ENCODE assay signal across 15 cellular contexts in the genomic region with DNA sequence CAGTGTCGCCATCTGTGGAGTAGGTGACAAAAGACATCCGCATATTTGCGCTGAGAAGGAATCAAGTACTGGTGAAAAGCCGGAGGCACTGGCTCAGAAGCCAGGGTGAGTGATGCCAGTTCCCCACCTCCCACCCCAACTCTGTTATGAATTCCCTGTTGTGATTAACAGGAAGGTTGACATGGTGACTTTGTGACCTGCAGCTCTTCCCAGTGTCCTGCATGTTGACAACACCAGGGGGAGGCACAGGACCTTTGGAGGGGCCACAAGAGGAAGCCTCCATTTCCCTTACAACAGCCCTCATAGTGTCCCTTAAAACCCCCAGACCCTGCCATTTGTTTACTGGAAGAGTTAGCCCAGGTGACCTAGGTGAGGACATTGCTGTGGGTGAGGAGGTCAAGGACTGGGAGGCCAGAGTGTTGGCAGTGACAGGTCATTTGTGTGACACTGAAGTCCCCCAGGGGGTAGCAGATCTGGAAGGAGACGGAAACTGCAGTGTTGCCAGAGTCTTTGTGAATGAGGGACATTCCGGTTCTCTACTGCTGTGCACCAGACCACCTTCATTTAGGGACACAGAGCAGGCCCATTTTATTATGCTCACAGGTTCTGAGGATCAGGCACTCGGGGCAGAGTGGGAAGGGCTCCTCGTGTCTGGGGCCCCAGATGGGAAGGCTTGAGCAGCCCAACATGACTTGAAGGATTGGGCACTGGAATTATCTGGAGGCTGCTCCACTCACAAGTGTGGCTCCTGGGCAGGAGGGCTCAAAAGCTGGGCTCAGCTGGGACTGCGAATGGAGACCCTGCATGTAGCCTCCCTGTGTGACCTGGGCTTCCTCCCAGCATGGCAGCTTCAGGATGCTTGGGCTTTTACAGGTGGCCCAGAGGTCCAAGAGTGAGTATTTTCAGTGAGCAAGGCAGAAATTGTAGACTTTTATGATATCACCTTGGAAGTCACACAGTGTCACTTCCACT. TPM values are rescaled to one million over a fixed set of nuclear protein-coding genes. Genes with fewer than 3 reads are reported as not detected.
DNase-seq lines count a peak whose midpoint lies in the region; ATAC-seq and TF ChIP-seq lines count a peak whose summit lies in the region.
"Had no signal": no experiment of that assay in that cellular context is flagged by ENCODE, and none has a peak within 500 bp of the region (broad histone marks: within the 10 kb centered on the region; RNA-seq: fewer than 3 reads in every experiment).

No MANE protein-coding gene starts in this region.

- no peaks in the 10 kb centered on the region for H3K9me3 ChIP-seq in OCI-LY3 (ENCODE audit: insufficient read depth, low read length)
- H3K9me3 ChIP-seq in stomach = no peaks in the 10 kb centered on the region
- no peaks in the 10 kb centered on the region for H3K9me3 ChIP-seq in MG63
- H3K9me3 ChIP-seq: psoas muscle, thoracic aorta had no signal

- intact Hi-C loops in stomach (cut with DNase I; ENCODE audit: low total_unique reads) = no loop called here

- TF ChIP-seq POLR2A in erythroblast (IDR thresholded peaks at IDR 0.05; ENCODE audit: low read length) (no peak), stomach (IDR thresholded peaks at IDR 0.05) (no peak)

- no peak overlapping the region for H3K4me3 Mint-ChIP-seq in activated T-cell treated with anti-CD3 and anti-CD28 coated beads, Interleukin-2, amount 50 U/mL, for 24 hours
- no peak overlapping the region for H3K4me3 Mint-ChIP-seq in activated T-cell treated with anti-CD3 and anti-CD28 coated beads, Interleukin-2, amount 50 U/mL, for 4 hours
- H3K4me3 Mint-ChIP-seq: activated B cell treated with CpG ODN at 0.5 μM for 24 hours had no signal

- no peak overlapping the region for H3K9ac ChIP-seq in OCI-LY3 (ENCODE audit: low read length)

- H3K27ac ChIP-seq in OCI-LY3 (ENCODE audit: low read length) (no peak overlapping the region), stomach (no peak overlapping the region)
- H3K27ac ChIP-seq: psoas muscle, thoracic aorta had no signal

- H3K4me1 ChIP-seq in OCI-LY3 (ENCODE audit: low read length) (peaks cover 13% of the 10 kb centered on the region), stomach (no peaks in the 10 kb centered on the region)
- H3K4me1 ChIP-seq: psoas muscle had no signal

- no peaks in the 10 kb centered on the region for H3K36me3 Mint-ChIP-seq in activated T-cell treated with anti-CD3 and anti-CD28 coated beads, Interleukin-2, amount 50 U/mL, for 24 hours (ENCODE audit: low read depth)
- no peaks in the 10 kb centered on the region for H3K36me3 Mint-ChIP-seq in activated T-cell treated with anti-CD3 and anti-CD28 coated beads, Interleukin-2, amount 50 U/mL, for 4 hours (ENCODE audit: insufficient read depth)

- no peaks in the 10 kb centered on the region for H3K27me3 Mint-ChIP-seq in activated T-cell treated with anti-CD3 and anti-CD28 coated beads, Interleukin-2, amount 50 U/mL, for 24 hours
- no peaks in the 10 kb centered on the region for H3K27me3 Mint-ChIP-seq in activated T-cell treated with anti-CD3 and anti-CD28 coated beads, Interleukin-2, amount 50 U/mL, for 4 hours (ENCODE audit: low read depth)
- H3K27me3 Mint-ChIP-seq: activated B cell treated with CpG ODN at 0.5 μM for 24 hours had no signal

- H3K36me3 ChIP-seq in OCI-LY3 (replicated peaks; ENCODE audit: low read depth, low read length) (no peaks in the 10 kb centered on the region), stomach (no peaks in the 10 kb centered on the region), MG63 (no peaks in the 10 kb centered on the region)
- H3K36me3 ChIP-seq: thoracic aorta had no signal

- H3K4me1 Mint-ChIP-seq in activated T-cell treated with anti-CD3 and anti-CD28 coated beads, Interleukin-2, amount 50 U/mL, for 24 hours (ENCODE audit: low read depth) = peaks cover 20% of the 10 kb centered on the region
- peaks cover 23% of the 10 kb centered on the region for H3K4me1 Mint-ChIP-seq in activated T-cell treated with anti-CD3 and anti-CD28 coated beads, Interleukin-2, amount 50 U/mL, for 4 hours (ENCODE audit: low read depth)

- H3K4me3 ChIP-seq in OCI-LY3 (ENCODE audit: low read length) (no peak overlapping the region), stomach (no peak overlapping the region), MG63 (no peak overlapping the region)
- H3K4me3 ChIP-seq: lung, psoas muscle, thoracic aorta had no signal

- TF ChIP-seq CTCF in OCI-LY3 (IDR thresholded peaks at IDR 0.05; ENCODE audit: low read depth, low read length) (peak; percentile 14; the same call in 1 of the 2 replicates), stomach (IDR thresholded peaks at IDR 0.05) (no peak)

- peak overlapping the region; percentile 56 for H3K27ac Mint-ChIP-seq in activated T-cell treated with anti-CD3 and anti-CD28 coated beads, Interleukin-2, amount 50 U/mL, for 24 hours
- H3K27ac Mint-ChIP-seq: activated B cell treated with CpG ODN at 0.5 μM for 24 hours had no signal

- no peak overlapping the region for H3K4me2 ChIP-seq in OCI-LY3 (ENCODE audit: low read length)

- no peak for TF ChIP-seq EP300 in stomach (IDR thresholded peaks at IDR 0.05)

- no peak for ATAC-seq in activated T-cell treated with anti-CD3 and anti-CD28 coated beads, Interleukin-2, amount 50 U/mL, for 4 hours
- ATAC-seq: psoas muscle had no signal

- no peaks in the 10 kb centered on the region for H4K20me1 ChIP-seq in OCI-LY3 (ENCODE audit: insufficient read depth, low read length)

- H3K27me3 ChIP-seq in OCI-LY3 (ENCODE audit: low read depth, low read length) = no peaks in the 10 kb centered on the region
- H3K27me3 ChIP-seq in stomach = no peaks in the 10 kb centered on the region
- H3K27me3 ChIP-seq in MG63 = no peaks in the 10 kb centered on the region

- 82 to 90% (median 86%) methylated on average over 9 of the region's 9 CpGs for WGBS in stomach, 5 donors

- no peaks in the 10 kb centered on the region for H3K79me2 ChIP-seq in OCI-LY3 (ENCODE audit: low read length)

- H3K9me3 Mint-ChIP-seq in activated T-cell treated with anti-CD3 and anti-CD28 coated beads, Interleukin-2, amount 50 U/mL, for 24 hours = no peaks in the 10 kb centered on the region
- H3K9me3 Mint-ChIP-seq in activated T-cell treated with anti-CD3 and anti-CD28 coated beads, Interleukin-2, amount 50 U/mL, for 4 hours = no peaks in the 10 kb centered on the region
- H3K9me3 Mint-ChIP-seq: activated B cell treated with CpG ODN at 0.5 μM for 24 hours had no signal

- H2AFZ ChIP-seq in OCI-LY3 (ENCODE audit: low read depth, low read length) = no peak overlapping the region

- peak; percentile 30 for DNase-seq in activated T-cell treated with anti-CD3 and anti-CD28 coated beads, Interleukin-2, amount 50 U/mL, for 24 hours
- no peak for DNase-seq in activated T-cell treated with anti-CD3 and anti-CD28 coated beads, Interleukin-2, amount 50 U/mL, for 4 hours
- peak; percentile 43 to 61 for DNase-seq in erythroblast (lab: John Stamatoyannopoulos, UW)
- DNase-seq in stomach = peak; percentile 11
- DNase-seq in MG63 = no peak
- DNase-seq in NCI-H187 treated with DMSO at 0.1 percent for 48 hours (lab: John Stamatoyannopoulos, UW) = no peak
- no peak for DNase-seq in hepatic stellate cell (ENCODE audit: low spot score)
- DNase-seq: H7, psoas muscle, Right ventricle myocardium superior had no signal

RNA-seq across cellular contexts. Expression of a gene that starts 13.0 kb away (rescaled TPM):
- not detected for total RNA-seq in activated T-cell treated with anti-CD3 and anti-CD28 coated beads, Interleukin-2, amount 50 U/mL, for 4 hours
- not detected for total RNA-seq in stomach
- not detected for polyA plus RNA-seq in stomach
- total RNA-seq in MG63 (2014; rRNA removed; shearing (Covaris generic); ENCODE audit: low replicate concordance) = not detected in 2 replicates
- total RNA-seq: activated B cell treated with CpG ODN at 0.5 μM for 24 hours, dermis microvascular lymphatic vessel endothelial cell, H7, lung, psoas muscle, Right ventricle myocardium superior, thoracic aorta had no signal
- polyA plus RNA-seq: lung had no signal

Comparison
In these comparisons a context has a peak if more than half of its experiments do, and no peak if none do; other contexts are left out.
1. DNase-seq: peak in activated T-cell treated with anti-CD3 and anti-CD28 coated beads, Interleukin-2, amount 50 U/mL, for 24 hours (single experiment), erythroblast (2 of 2) and stomach (single experiment); none in activated T-cell treated with anti-CD3 and anti-CD28 coated beads, Interleukin-2, amount 50 U/mL, for 4 hours (single experiment), MG63 (single experiment), NCI-H187 treated with DMSO at 0.1 percent for 48 hours (single experiment) and hepatic stellate cell (single experiment).